In the genomic region with DNA sequence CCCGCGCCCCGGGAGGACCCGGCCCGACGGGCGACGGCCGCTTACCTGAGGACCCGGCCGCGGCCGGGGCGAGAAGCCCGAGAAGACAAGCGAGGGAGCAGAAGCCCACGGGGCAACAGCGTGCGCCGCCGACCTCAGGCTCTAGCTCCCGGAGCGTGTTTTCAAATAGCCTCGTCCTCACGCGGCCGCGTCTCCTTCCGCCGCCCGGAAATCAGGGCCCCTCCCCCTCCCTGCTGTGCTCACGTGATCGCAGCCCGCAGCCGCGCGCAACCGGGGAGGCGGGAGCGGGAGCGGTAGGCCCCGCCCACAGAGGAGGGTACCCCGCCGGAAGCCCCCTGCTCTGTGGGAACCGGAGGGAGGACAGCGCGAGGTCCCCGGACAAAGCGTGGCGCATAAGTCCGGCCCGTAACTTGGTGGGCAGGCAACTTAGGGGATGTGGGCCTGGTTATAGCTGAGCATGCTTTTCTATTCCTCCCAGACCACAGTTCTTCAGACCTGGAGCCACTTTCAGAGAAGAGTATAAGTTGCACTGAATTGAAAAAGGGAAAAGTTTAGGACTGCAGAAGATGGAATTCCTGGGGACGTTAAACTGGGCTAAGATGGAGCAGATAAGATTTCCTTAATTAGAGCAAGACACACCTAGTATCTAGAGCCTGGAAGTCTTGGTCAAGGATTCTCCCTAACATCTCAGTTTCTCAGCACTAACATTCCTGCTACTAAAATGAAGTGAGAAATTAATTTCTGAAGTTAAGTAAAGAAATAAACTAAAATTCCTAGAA, we compare ENCODE assay signal across 1 cellular context.
A peak's percentile ranks its signal among the peaks of the same experiment; 100 is the strongest.
TF ChIP-seq lines count a peak whose summit lies in the region.

A gene (minus strand): TSS at position 216 of the 779 bp plus-strand sequence. CDS start 3,579 bp downstream, outside the sequence.

TF ChIP-seq in IMR-90, 13 proteins besides CTCF, POLR2A, EP300 and RAD21 (continued from another document):
- TF ChIP-seq, protein P1, sequence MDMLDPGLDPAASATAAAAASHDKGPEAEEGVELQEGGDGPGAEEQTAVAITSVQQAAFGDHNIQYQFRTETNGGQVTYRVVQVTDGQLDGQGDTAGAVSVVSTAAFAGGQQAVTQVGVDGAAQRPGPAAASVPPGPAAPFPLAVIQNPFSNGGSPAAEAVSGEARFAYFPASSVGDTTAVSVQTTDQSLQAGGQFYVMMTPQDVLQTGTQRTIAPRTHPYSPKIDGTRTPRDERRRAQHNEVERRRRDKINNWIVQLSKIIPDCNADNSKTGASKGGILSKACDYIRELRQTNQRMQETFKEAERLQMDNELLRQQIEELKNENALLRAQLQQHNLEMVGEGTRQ (IDR thresholded peaks at IDR 0.05; ENCODE audit: low read depth, low read length): peak; percentile 98
- peak; percentile 90 for TF ChIP-seq MXI1 (IDR thresholded peaks at IDR 0.05; ENCODE audit: borderline replicate concordance, low read depth, low read length)
